Comparison of ENCODE assay signal across 4 cellular contexts in the genomic region with DNA sequence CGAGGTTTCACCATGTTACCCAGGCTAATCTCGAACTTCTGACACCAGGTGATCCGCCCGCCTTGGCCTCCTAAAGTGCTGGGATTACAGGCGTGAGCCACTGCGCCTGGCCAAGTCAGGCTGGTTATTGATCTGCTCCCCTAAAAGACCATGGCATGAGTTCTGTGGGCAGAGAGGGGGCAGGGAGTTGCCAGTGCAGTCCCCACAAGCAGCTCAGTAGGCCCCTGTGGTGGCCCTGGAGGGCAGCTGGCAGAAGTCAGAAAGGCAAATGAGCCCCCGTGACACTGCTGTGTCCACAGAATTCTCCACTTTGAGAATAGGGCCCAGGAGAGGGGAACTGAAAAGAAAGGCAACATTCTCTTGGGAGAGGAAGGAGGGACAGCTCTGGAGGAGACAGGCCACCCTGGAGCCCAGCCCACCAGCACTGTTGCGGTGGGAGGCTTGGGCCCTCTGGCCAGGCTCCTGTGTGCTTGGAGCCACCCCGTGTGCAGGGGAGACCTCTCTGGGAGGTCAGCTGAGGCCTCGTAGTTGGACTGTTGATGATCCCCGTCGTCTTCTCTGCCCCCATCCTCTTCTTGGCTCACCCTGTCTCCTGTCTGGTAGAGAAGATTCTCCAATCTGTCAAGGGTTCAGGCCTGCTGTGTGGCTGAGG.
TF ChIP-seq lines count a peak whose summit lies in the region.

No MANE protein-coding gene starts in this region.

TF ChIP-seq in HEK293, 187 proteins besides CTCF, POLR2A, EP300 and RAD21:
- TF ChIP-seq GLIS1 (tag by site-specific recombination; IDR thresholded peaks at IDR 0.05) (peak; percentile 74), ZNF423 (tag by site-specific recombination; IDR thresholded peaks at IDR 0.05) (no peak), ZNF138 (tag by site-specific recombination; IDR thresholded peaks at IDR 0.05; ENCODE audit: borderline replicate concordance) (no peak), RBAK (tag by site-specific recombination; IDR thresholded peaks at IDR 0.05) (no peak), HOXC10 (CRISPR knock-in tag; IDR thresholded peaks at IDR 0.05) (no peak), ZNF600 (tag by site-specific recombination; IDR thresholded peaks at IDR 0.05) (no peak), ZNF670 (tag by site-specific recombination; IDR thresholded peaks at IDR 0.05; ENCODE audit: low read depth) (no peak)
- TF ChIP-seq, protein P1, sequence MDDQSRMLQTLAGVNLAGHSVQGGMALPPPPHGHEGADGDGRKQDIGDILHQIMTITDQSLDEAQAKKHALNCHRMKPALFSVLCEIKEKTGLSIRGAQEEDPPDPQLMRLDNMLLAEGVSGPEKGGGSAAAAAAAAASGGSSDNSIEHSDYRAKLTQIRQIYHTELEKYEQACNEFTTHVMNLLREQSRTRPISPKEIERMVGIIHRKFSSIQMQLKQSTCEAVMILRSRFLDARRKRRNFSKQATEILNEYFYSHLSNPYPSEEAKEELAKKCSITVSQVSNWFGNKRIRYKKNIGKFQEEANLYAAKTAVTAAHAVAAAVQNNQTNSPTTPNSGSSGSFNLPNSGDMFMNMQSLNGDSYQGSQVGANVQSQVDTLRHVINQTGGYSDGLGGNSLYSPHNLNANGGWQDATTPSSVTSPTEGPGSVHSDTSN (CRISPR knock-in tag; IDR thresholded peaks at IDR 0.05): no peak

TF ChIP-seq in H1, 55 proteins besides CTCF, POLR2A, EP300 and RAD21 (continues in another document):
- no peak for TF ChIP-seq SP4 (IDR thresholded peaks at IDR 0.05; ENCODE audit: low read length)
- TF ChIP-seq FOSL1 (IDR thresholded peaks at IDR 0.05; ENCODE audit: insufficient read depth, low read depth, low read length): no peak
- TF ChIP-seq SAP30 (IDR thresholded peaks at IDR 0.05; ENCODE audit: insufficient read depth, insufficient replicate concordance, low read length): no peak

TF ChIP-seq in WTC11, 78 proteins besides CTCF, POLR2A, EP300 and RAD21:
- TF ChIP-seq ZNF138 (CRISPR knock-in tag; conservative IDR thresholded peaks at IDR 0.05) (no peak), NR1H2 (CRISPR knock-in tag; IDR thresholded peaks at IDR 0.05) (no peak), NFATC4 (CRISPR knock-in tag; IDR thresholded peaks at IDR 0.05) (no peak), EMX1 (CRISPR knock-in tag; IDR thresholded peaks at IDR 0.05) (no peak)
- TF ChIP-seq, protein P2, sequence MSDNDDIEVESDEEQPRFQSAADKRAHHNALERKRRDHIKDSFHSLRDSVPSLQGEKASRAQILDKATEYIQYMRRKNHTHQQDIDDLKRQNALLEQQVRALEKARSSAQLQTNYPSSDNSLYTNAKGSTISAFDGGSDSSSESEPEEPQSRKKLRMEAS (CRISPR knock-in tag; IDR thresholded peaks at IDR 0.05): no peak
- TF ChIP-seq, protein P3, sequence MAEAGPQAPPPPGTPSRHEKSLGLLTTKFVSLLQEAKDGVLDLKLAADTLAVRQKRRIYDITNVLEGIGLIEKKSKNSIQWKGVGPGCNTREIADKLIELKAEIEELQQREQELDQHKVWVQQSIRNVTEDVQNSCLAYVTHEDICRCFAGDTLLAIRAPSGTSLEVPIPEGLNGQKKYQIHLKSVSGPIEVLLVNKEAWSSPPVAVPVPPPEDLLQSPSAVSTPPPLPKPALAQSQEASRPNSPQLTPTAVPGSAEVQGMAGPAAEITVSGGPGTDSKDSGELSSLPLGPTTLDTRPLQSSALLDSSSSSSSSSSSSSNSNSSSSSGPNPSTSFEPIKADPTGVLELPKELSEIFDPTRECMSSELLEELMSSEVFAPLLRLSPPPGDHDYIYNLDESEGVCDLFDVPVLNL (CRISPR knock-in tag; IDR thresholded peaks at IDR 0.05; ENCODE audit: borderline replicate concordance, low read depth): no peak
- TF ChIP-seq, protein P4, sequence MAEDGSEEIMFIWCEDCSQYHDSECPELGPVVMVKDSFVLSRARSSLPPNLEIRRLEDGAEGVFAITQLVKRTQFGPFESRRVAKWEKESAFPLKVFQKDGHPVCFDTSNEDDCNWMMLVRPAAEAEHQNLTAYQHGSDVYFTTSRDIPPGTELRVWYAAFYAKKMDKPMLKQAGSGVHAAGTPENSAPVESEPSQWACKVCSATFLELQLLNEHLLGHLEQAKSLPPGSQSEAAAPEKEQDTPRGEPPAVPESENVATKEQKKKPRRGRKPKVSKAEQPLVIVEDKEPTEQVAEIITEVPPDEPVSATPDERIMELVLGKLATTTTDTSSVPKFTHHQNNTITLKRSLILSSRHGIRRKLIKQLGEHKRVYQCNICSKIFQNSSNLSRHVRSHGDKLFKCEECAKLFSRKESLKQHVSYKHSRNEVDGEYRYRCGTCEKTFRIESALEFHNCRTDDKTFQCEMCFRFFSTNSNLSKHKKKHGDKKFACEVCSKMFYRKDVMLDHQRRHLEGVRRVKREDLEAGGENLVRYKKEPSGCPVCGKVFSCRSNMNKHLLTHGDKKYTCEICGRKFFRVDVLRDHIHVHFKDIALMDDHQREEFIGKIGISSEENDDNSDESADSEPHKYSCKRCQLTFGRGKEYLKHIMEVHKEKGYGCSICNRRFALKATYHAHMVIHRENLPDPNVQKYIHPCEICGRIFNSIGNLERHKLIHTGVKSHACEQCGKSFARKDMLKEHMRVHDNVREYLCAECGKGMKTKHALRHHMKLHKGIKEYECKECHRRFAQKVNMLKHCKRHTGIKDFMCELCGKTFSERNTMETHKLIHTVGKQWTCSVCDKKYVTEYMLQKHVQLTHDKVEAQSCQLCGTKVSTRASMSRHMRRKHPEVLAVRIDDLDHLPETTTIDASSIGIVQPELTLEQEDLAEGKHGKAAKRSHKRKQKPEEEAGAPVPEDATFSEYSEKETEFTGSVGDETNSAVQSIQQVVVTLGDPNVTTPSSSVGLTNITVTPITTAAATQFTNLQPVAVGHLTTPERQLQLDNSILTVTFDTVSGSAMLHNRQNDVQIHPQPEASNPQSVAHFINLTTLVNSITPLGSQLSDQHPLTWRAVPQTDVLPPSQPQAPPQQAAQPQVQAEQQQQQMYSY (CRISPR knock-in tag; IDR thresholded peaks at IDR 0.05): no peak

TF ChIP-seq in HEK293T, 16 proteins besides CTCF, POLR2A, EP300 and RAD21:
- TF ChIP-seq NFRKB (IDR thresholded peaks at IDR 0.05) (no peak), FOXA1 (IDR thresholded peaks at IDR 0.05) (no peak), L3MBTL2 (conservative IDR thresholded peaks at IDR 0.05) (no peak), BHLHE40 (IDR thresholded peaks at IDR 0.05; ENCODE audit: borderline replicate concordance) (no peak), FOXM1 (IDR thresholded peaks at IDR 0.05; ENCODE audit: borderline replicate concordance) (no peak), ELF4 (IDR thresholded peaks at IDR 0.05) (no peak), CTBP1 (IDR thresholded peaks at IDR 0.05; ENCODE audit: borderline replicate concordance) (no peak), LEF1 (IDR thresholded peaks at IDR 0.05; ENCODE audit: borderline replicate concordance) (no peak), ZNF384 (IDR thresholded peaks at IDR 0.05) (no peak), SP1 (IDR thresholded peaks at IDR 0.05) (no peak), FOXK2 (IDR thresholded peaks at IDR 0.05) (no peak), SUZ12 (IDR thresholded peaks at IDR 0.05) (no peak)
- TF ChIP-seq, protein P5, sequence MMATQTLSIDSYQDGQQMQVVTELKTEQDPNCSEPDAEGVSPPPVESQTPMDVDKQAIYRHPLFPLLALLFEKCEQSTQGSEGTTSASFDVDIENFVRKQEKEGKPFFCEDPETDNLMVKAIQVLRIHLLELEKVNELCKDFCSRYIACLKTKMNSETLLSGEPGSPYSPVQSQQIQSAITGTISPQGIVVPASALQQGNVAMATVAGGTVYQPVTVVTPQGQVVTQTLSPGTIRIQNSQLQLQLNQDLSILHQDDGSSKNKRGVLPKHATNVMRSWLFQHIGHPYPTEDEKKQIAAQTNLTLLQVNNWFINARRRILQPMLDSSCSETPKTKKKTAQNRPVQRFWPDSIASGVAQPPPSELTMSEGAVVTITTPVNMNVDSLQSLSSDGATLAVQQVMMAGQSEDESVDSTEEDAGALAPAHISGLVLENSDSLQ (IDR thresholded peaks at IDR 0.05): no peak
TF ChIP-seq in HEK293T: peak in this region for 0.
